7 cellular contexts compared by ENCODE assay signal in genomic region chr9:114153761-114154596, GRCh38. TPM values are rescaled to one million over a fixed set of nuclear protein-coding genes. Genes with fewer than 3 reads are reported as not detected.
DNase-seq lines count a peak whose midpoint lies in the region; ATAC-seq and TF ChIP-seq lines count a peak whose summit lies in the region.

No MANE protein-coding gene starts in this region.

- H3K36me3 ChIP-seq in HCT116 (ENCODE audit: control insufficient read depth in 1 of 2, insufficient read depth in 2 of 2, low read length in 2 of 2) (no peaks in the 10 kb centered on the region), WERI-Rb-1 (peaks cover 11% of the 10 kb centered on the region), smooth muscle cell (ENCODE audit: low read depth) (no peaks in the 10 kb centered on the region)

- H3K9ac ChIP-seq in HCT116 (ENCODE audit: low read length) (no peak overlapping the region), smooth muscle cell (ENCODE audit: low read depth) (no peak overlapping the region)

- no peaks in the 10 kb centered on the region for H3K9me2 ChIP-seq in HCT116 (ENCODE audit: insufficient read depth)

- H3K4me1 ChIP-seq in HCT116 (ENCODE audit: control insufficient read depth in 1 of 2, insufficient read depth in 2 of 2, low read length in 2 of 2) = peaks cover 0 to 12% of the 10 kb centered on the region in 2 experiments; a peak in 3 of 4 replicates
- peaks cover 2% of the 10 kb centered on the region for H3K4me1 ChIP-seq in right cardiac atrium (ENCODE audit: control insufficient read depth, insufficient read depth, low read length)
- H3K4me1 ChIP-seq in smooth muscle cell (ENCODE audit: low read depth) = peaks cover 17% of the 10 kb centered on the region

- no peak for TF ChIP-seq POLR2A in HCT116 (IDR thresholded peaks at IDR 0.05; ENCODE audit: borderline replicate concordance, extremely low read depth, insufficient read depth, insufficient read length)

- TF ChIP-seq RAD21 in HCT116 (IDR thresholded peaks at IDR 0.05; ENCODE audit: low read depth) = no peak

- H3K9me3 ChIP-seq in HCT116 (ENCODE audit: control insufficient read depth in 1 of 2, insufficient read depth in 1 of 2, low read depth in 1 of 2, low read length in 2 of 2) (no peaks in the 10 kb centered on the region), WERI-Rb-1 (ENCODE audit: severe bottlenecking) (no peaks in the 10 kb centered on the region), right cardiac atrium (ENCODE audit: control insufficient read depth, low read length) (no peaks in the 10 kb centered on the region), smooth muscle cell (replicated peaks; ENCODE audit: low read depth) (no peaks in the 10 kb centered on the region)

- peak overlapping the region; percentile 61 for H2AFZ ChIP-seq in HCT116 (ENCODE audit: low read depth, low read length, poor library complexity, severe bottlenecking)
- H2AFZ ChIP-seq in smooth muscle cell (ENCODE audit: low read depth) = peak overlapping the region; percentile 42

- RAD21 ChIA-PET in HCT116 (lab: Charles Lee; ENCODE audit: low non-redundant PET in 1 of 2, low total read pairs in 2 of 2, uncharacterized antibody in 2 of 2, unreplicated experiment in 2 of 2) = no interaction called here

- WGBS in right cardiac atrium = 1% methylated on average over 80 of the region's 80 CpGs
- 2% methylated on average over 50 of the region's 80 CpGs for WGBS in smooth muscle cell (ENCODE audit: low lambda C conversion rate)

- H3K4me3 ChIP-seq in HCT116 (replicated peaks in 1 of 2; ENCODE audit: low read depth in 1 of 2, low read length in 2 of 2) = peak overlapping the region; percentile 54 to 62
- peak overlapping the region; percentile 63 for H3K4me3 ChIP-seq in WERI-Rb-1 (ENCODE audit: low read depth, low read length)
- H3K4me3 ChIP-seq in right cardiac atrium (ENCODE audit: low read length) = peak overlapping the region; percentile 37
- peak overlapping the region; percentile 61 for H3K4me3 ChIP-seq in smooth muscle cell

- TF ChIP-seq CTCF in HCT116 (IDR thresholded peaks at IDR 0.05 in 2 of 3, conservative IDR thresholded peaks at IDR 0.05 in 1 of 3; ENCODE audit: borderline replicate concordance in 1 of 3, insufficient read depth in 1 of 3, low read depth in 2 of 3, low read length in 2 of 3) = peak in 1 of 3 experiments; percentile 34; a peak in 1 of 6 replicates
- peak; percentile 82 for TF ChIP-seq CTCF in WERI-Rb-1 (IDR thresholded peaks at IDR 0.05; ENCODE audit: low read depth, low read length)
- peak; percentile 24 for TF ChIP-seq CTCF in smooth muscle cell (IDR thresholded peaks at IDR 0.05; ENCODE audit: borderline replicate concordance, insufficient read depth, poor library complexity, severe bottlenecking)

- H3K4me2 ChIP-seq in HCT116 (ENCODE audit: low read length) (peak overlapping the region; percentile 84), smooth muscle cell (peak overlapping the region; percentile 93)

- H3K27me3 ChIP-seq in HCT116 (ENCODE audit: insufficient read depth, low read length) = no peaks in the 10 kb centered on the region
- peaks cover 6% of the 10 kb centered on the region for H3K27me3 ChIP-seq in WERI-Rb-1 (ENCODE audit: insufficient read depth, low read depth, severe bottlenecking)
- no peaks in the 10 kb centered on the region for H3K27me3 ChIP-seq in right cardiac atrium (ENCODE audit: control insufficient read depth, insufficient read depth)
- no peaks in the 10 kb centered on the region for H3K27me3 ChIP-seq in smooth muscle cell (ENCODE audit: low read depth)

- no TSS peak for BruUV-seq in HCT116 (replicated peaks; lab: Mats Ljungman, UMichigan)

- H3K27ac ChIP-seq in HCT116 (ENCODE audit: low read depth, low read length) = no peak overlapping the region; the same call in 1 of the 2 replicates
- H3K27ac ChIP-seq in WERI-Rb-1 = no peak overlapping the region
- H3K27ac ChIP-seq in right cardiac atrium (ENCODE audit: low read length) = no peak overlapping the region
- no peak overlapping the region for H3K27ac ChIP-seq in smooth muscle cell (ENCODE audit: low read depth)

- CTCF ChIA-PET in HCT116 (lab: Charles Lee) = interaction anchor here (1.5 kb wide), 1 partner anchor 137 kb away, joined by 17 read pairs; no protein-coding TSS in a partner anchor

- POLR2A ChIA-PET in HCT116 (lab: Charles Lee) = no interaction called here

- intact Hi-C loops in HCT116 (cut with micrococcal nuclease) = no loop called here
- intact Hi-C loops in right cardiac atrium (cut with DNase I) = loop anchor here (2.0 to 10.0 kb wide), 5 partner anchors 45 to 137 kb away; no protein-coding TSS in a partner anchor

- no peaks in the 10 kb centered on the region for H3K79me2 ChIP-seq in HCT116 (ENCODE audit: insufficient read depth, low read length)
- peaks cover 17% of the 10 kb centered on the region for H3K79me2 ChIP-seq in smooth muscle cell (ENCODE audit: low read depth)

- DNase-seq in HCT116 (ENCODE audit: low read depth, low spot score) (no peak), WERI-Rb-1 (peak; percentile 75), right cardiac atrium (peak in 2 of 3 donors; percentile 53 to 68), smooth muscle cell (lab: John Stamatoyannopoulos, UW; ENCODE audit: unreplicated experiment) (no peak), dedifferentiated amniotic fluid mesenchymal stem cell (ENCODE audit: extremely low spot score) (no peak)
- no peak for DNase-seq in stimulated activated CD4-positive, alpha-beta T cell treated with anti-CD3 and anti-CD28 coated beads, Interleukin-1b, Interleukin-23, amount 100 ng/mL, for 48 hours

- peak; percentile 51 for ATAC-seq in HCT116
- ATAC-seq in right cardiac atrium = no peak
- ATAC-seq in HG03175 (IDR thresholded peaks at IDR 0.05; ENCODE audit: unreplicated experiment) = no peak

- H4K20me1 ChIP-seq in HCT116 (ENCODE audit: insufficient read depth) (no peaks in the 10 kb centered on the region), smooth muscle cell (ENCODE audit: low read depth) (peaks cover 17% of the 10 kb centered on the region)

- H3F3A ChIP-seq in smooth muscle cell (ENCODE audit: low read depth) = no peaks in the 10 kb centered on the region

TF ChIP-seq in HCT116, 20 proteins besides CTCF, POLR2A, EP300 and RAD21:
- TF ChIP-seq TCF7L2 (IDR thresholded peaks at IDR 0.05; ENCODE audit: borderline replicate concordance, extremely low read depth, insufficient read depth, insufficient read length) (peak; percentile 91), EZH2 (IDR thresholded peaks at IDR 0.05) (no peak), SRF (IDR thresholded peaks at IDR 0.05; ENCODE audit: low read depth) (no peak), EGR1 (IDR thresholded peaks at IDR 0.05; ENCODE audit: low read depth) (peak; percentile 50; the same call in 1 of the 2 replicates)

RNA-seq across cellular contexts. Expression of gene COL27A1, which starts 1.4 kb away (rescaled TPM):
- total RNA-seq in HCT116 (2021; ENCODE audit: unreplicated experiment) (12.0 TPM), right cardiac atrium (1 to 10 TPM; 2.6 to 8.4 (median 7.1) TPM), smooth muscle cell (18.1 and 20.7 TPM in 2 replicates)
- polyA plus RNA-seq in HCT116 (2012) = 6.5 and 7.2 TPM in 2 replicates
- polyA plus RNA-seq in right cardiac atrium (10.3 TPM), smooth muscle cell (19.9 and 33.5 TPM in 2 replicates)

RNA-seq across cellular contexts. Expression of gene KIF12, which starts 54.9 kb away (rescaled TPM):
- total RNA-seq in HCT116 (2021; ENCODE audit: unreplicated experiment) (6.4 TPM), right cardiac atrium (under 1 TPM in 2 of 4 donors, not detected in 2; 0.11 to 0.44 TPM), smooth muscle cell (0.09 TPM in 1 of 2 replicates, not detected in the other)
- polyA plus RNA-seq in HCT116 (2012) = 4.5 and 5.7 TPM in 2 replicates
- polyA plus RNA-seq in right cardiac atrium (0.23 TPM), smooth muscle cell (0.21 TPM in 1 of 2 replicates, not detected in the other)

Comparison
In these comparisons a context has a peak if more than half of its experiments do, and no peak if none do; other contexts are left out.
1. DNase-seq: peak in WERI-Rb-1 (single experiment) and right cardiac atrium (2 of 3); none in HCT116 (single experiment), smooth muscle cell (single experiment), dedifferentiated amniotic fluid mesenchymal stem cell (single experiment) and stimulated activated CD4-positive, alpha-beta T cell treated with anti-CD3 and anti-CD28 coated beads, Interleukin-1b, Interleukin-23, amount 100 ng/mL, for 48 hours (single experiment).
2. Peak in every context shown above with its lines, with median percentiles within 50 percentile points of each other: H3K4me3 ChIP-seq.